Comparison of ENCODE assay signal across 1 cellular context in the genomic region with DNA sequence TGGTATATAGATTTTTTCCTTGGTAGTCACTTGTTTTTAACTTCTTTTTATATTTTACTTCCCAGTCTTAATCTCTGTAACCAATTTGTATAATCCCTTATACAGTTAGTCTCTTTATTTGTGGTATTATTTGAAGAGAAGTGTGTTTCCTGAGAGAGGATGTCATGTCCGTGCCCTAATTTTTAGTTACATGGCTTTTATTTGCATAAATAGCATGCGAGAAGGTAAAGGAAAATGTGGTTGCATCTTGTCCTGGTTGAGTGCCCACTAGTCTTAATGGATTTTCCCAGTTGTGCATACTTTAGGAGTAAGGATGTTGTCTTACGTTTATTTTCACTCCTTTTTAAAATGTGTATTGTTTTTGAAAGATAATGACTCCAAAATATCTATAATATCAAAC.
TF ChIP-seq lines count a peak whose summit lies in the region.

No MANE protein-coding gene starts in this region.

TF ChIP-seq in A549, 52 proteins besides CTCF, POLR2A, EP300 and RAD21 (continued from another document):
- no peak for TF ChIP-seq HOXA7 (CRISPR knock-in tag; IDR thresholded peaks at IDR 0.05)
- TF ChIP-seq CBX2 (IDR thresholded peaks at IDR 0.05; ENCODE audit: borderline replicate concordance, low read depth), result no peak
- TF ChIP-seq, protein P1, sequence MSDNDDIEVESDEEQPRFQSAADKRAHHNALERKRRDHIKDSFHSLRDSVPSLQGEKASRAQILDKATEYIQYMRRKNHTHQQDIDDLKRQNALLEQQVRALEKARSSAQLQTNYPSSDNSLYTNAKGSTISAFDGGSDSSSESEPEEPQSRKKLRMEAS (IDR thresholded peaks at IDR 0.05), result no peak
- TF ChIP-seq CHD2 (IDR thresholded peaks at IDR 0.05; ENCODE audit: low read length, partially characterized antibody), result no peak
